Comparison of ENCODE assay signal across 15 cellular contexts in genomic region chr6:36837686-36838085, GRCh38. TPM values are rescaled to one million over a fixed set of nuclear protein-coding genes. Genes with fewer than 3 reads are reported as not detected.
"Had no signal": no experiment of that assay in that cellular context is flagged by ENCODE, and none has a peak within 500 bp of the region (broad histone marks: within the 10 kb centered on the region; RNA-seq: fewer than 3 reads in every experiment).

No MANE protein-coding gene starts in this region.

- ATAC-seq: esophagus mucosa, SK-N-SH treated with all-trans-retinoic acid at 6 μM for 48 hours had no signal

- H3K27ac ChIP-seq: ascending aorta, tibial nerve had no signal

- H3K9me3 ChIP-seq: ascending aorta, tibial nerve had no signal

- H3K36me3 ChIP-seq: ascending aorta, tibial nerve had no signal

- H3K4me3 ChIP-seq: ascending aorta, tibial nerve had no signal

- H3K36me3 Mint-ChIP-seq: naive B cell had no signal

- H3K27me3 ChIP-seq: ascending aorta had no signal

- DNase-seq: activated CD4-positive, alpha-beta T cell treated with anti-CD3 and anti-CD28 coated beads, Interleukin-2, amount 50 U/mL, for 1 hour; activated CD4-positive, CD25-positive, alpha-beta regulatory T cell; activated CD8-positive, alpha-beta memory T cell treated with anti-CD3 and anti-CD28 coated beads for 24 hours; activated naive CD4-positive, alpha-beta T cell; naive B cell; SHP77 treated with DMSO at 0.1 percent for 48 hours; stimulated activated CD4-positive, alpha-beta T cell treated with anti-CD3 and anti-CD28 coated beads, Interleukin-15, amount 100 ng/mL, for 24 hours; stimulated activated CD4-positive, alpha-beta T cell treated with anti-CD3 and anti-CD28 coated beads, Interleukin-4, amount 100 ng/mL, for 1 hour; stimulated activated naive CD4-positive, alpha-beta T cell had no signal

RNA-seq across cellular contexts. Expression of gene CPNE5, which starts 1.6 kb away (rescaled TPM):
- total RNA-seq: bronchial epithelial cell, osteocyte had no signal
